Comparison of ENCODE assay signal across 27 cellular contexts in the genomic region with DNA sequence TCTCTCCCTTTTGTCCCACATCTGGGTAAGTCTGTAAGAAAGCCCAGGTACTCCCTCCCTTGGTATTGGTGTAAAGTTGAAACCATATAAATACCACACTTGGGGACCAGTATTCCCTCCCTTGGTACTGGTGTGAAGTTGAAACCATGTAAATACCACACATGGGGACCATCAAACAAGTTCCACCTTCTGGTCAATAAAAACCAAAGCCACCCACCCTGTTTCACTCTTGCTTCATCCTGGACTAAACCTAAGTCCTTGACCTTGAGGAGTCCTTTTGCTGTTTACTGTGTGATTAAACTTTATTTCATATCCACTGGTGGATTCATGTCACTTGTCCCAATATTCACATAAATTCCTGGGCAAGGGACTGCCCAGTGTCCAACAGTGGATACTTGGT. TPM values are rescaled to one million over a fixed set of nuclear protein-coding genes. Genes with fewer than 3 reads are reported as not detected.
A peak's percentile ranks its signal among the peaks of the same experiment; 100 is the strongest.
DNase-seq lines count a peak whose midpoint lies in the region; ATAC-seq, FAIRE-seq and TF ChIP-seq lines count a peak whose summit lies in the region.
"Had no signal": no experiment of that assay in that cellular context is flagged by ENCODE, and none has a peak within 500 bp of the region (broad histone marks: within the 10 kb centered on the region; RNA-seq: fewer than 3 reads in every experiment).

No MANE protein-coding gene starts in this region.

- H3K27ac Mint-ChIP-seq in astrocyte (ENCODE audit: unreplicated experiment), result no peak overlapping the region
- H3K27ac Mint-ChIP-seq: activated naive CD4-positive, alpha-beta T cell treated with anti-CD3 and anti-CD28 coated beads for 36 hours; T-helper 17 cell had no signal

- no peak overlapping the region for H3K4me3 ChIP-seq in astrocyte (ENCODE audit: insufficient read depth, low read depth, low read length)
- no peak overlapping the region for H3K4me3 ChIP-seq in psoas muscle
- H3K4me3 ChIP-seq: esophagus squamous epithelium, prostate gland, SJSA1, smooth muscle cell, upper lobe of left lung had no signal

- peaks cover 94% of the 10 kb centered on the region for H3K79me2 ChIP-seq in astrocyte (ENCODE audit: insufficient read depth, low read length)

- H3K9me3 ChIP-seq in astrocyte (ENCODE audit: insufficient read depth, low read depth, low read length), result no peaks in the 10 kb centered on the region
- H3K9me3 ChIP-seq in psoas muscle, result no peaks in the 10 kb centered on the region
- H3K9me3 ChIP-seq: esophagus squamous epithelium, prostate gland, SJSA1, upper lobe of left lung had no signal

- intact Hi-C loops in psoas muscle (cut with DNase I), result loop anchor here in 1 of 2 donors (5.0 kb wide), 1 partner anchor 34 kb away; no protein-coding TSS in a partner anchor

- H3K9me3 Mint-ChIP-seq in astrocyte (ENCODE audit: unreplicated experiment), result no peaks in the 10 kb centered on the region
- H3K9me3 Mint-ChIP-seq: activated naive CD4-positive, alpha-beta T cell treated with anti-CD3 and anti-CD28 coated beads for 36 hours; neural crest cell had no signal

- peaks cover 7% of the 10 kb centered on the region for H3K36me3 Mint-ChIP-seq in astrocyte (ENCODE audit: low read depth, unreplicated experiment)

- no peak for TF ChIP-seq CTCF in astrocyte (IDR thresholded peaks at IDR 0.05; ENCODE audit: insufficient read depth, low read depth, low read length)
- TF ChIP-seq CTCF in psoas muscle (IDR thresholded peaks at IDR 0.05), result no peak

- no peak overlapping the region for H3K4me2 ChIP-seq in astrocyte (ENCODE audit: low read length)

- H3K4me3 Mint-ChIP-seq in astrocyte (ENCODE audit: unreplicated experiment), result peak overlapping the region; percentile 27
- H3K4me3 Mint-ChIP-seq: activated naive CD4-positive, alpha-beta T cell treated with anti-CD3 and anti-CD28 coated beads for 36 hours; neural crest cell; T-helper 17 cell had no signal

- H3K4me1 Mint-ChIP-seq in astrocyte (ENCODE audit: low read depth, unreplicated experiment), result peaks cover 22% of the 10 kb centered on the region

- H3K27me3 ChIP-seq in astrocyte (ENCODE audit: insufficient read depth, low read length) (no peaks in the 10 kb centered on the region), psoas muscle (ENCODE audit: insufficient read depth in 3 of 3, low read length in 2 of 3) (no peaks in the 10 kb centered on the region)
- H3K27me3 ChIP-seq: esophagus squamous epithelium, SJSA1, upper lobe of left lung had no signal

- H3K27me3 Mint-ChIP-seq in astrocyte (ENCODE audit: low read depth, unreplicated experiment), result no peaks in the 10 kb centered on the region
- H3K27me3 Mint-ChIP-seq: T-helper 17 cell had no signal

- H2AFZ ChIP-seq in astrocyte (ENCODE audit: low read depth, low read length), result no peak overlapping the region

- TF ChIP-seq POLR2A in GM12891 (IDR thresholded peaks at IDR 0.05; ENCODE audit: low read depth, low read length), result no peak
- no peak for TF ChIP-seq POLR2A in H54 (IDR thresholded peaks at IDR 0.05; ENCODE audit: low read depth, low read length)

- H3K27ac ChIP-seq in astrocyte (ENCODE audit: low read depth, low read length) (no peak overlapping the region), psoas muscle (peak overlapping the region; percentile 54)
- H3K27ac ChIP-seq: esophagus squamous epithelium, prostate gland, SJSA1, upper lobe of left lung had no signal

- H3K36me3 ChIP-seq in astrocyte (ENCODE audit: insufficient read depth, low read length), result no peaks in the 10 kb centered on the region
- no peaks in the 10 kb centered on the region for H3K36me3 ChIP-seq in psoas muscle (ENCODE audit: insufficient read depth in 1 of 2, low read depth in 1 of 2)
- H3K36me3 ChIP-seq: esophagus squamous epithelium, prostate gland, SJSA1, upper lobe of left lung had no signal

- H3K4me1 ChIP-seq in astrocyte (ENCODE audit: insufficient read depth, low read length) (no peaks in the 10 kb centered on the region), psoas muscle (peaks cover 44% of the 10 kb centered on the region)
- H3K4me1 ChIP-seq: prostate gland, SJSA1 had no signal

- peaks cover 57% of the 10 kb centered on the region for H4K20me1 ChIP-seq in astrocyte (ENCODE audit: insufficient read depth, low read length)

- H3K9ac ChIP-seq in astrocyte (ENCODE audit: low read length), result no peak overlapping the region

- DNase-seq in GM12891 (ENCODE audit: insufficient read length, low spot score), result no peak
- no peak for DNase-seq in H54 (ENCODE audit: insufficient read length, low spot score)
- DNase-seq in astrocyte (ENCODE audit: low read depth), result no peak
- no peak for DNase-seq in psoas muscle
- DNase-seq in NOMO-1 treated with dmso at 0.1 percent for 144 hours (lab: John Stamatoyannopoulos, UW; ENCODE audit: unreplicated experiment), result no peak
- DNase-seq: activated CD4-positive, alpha-beta T cell treated with anti-CD3 and anti-CD28 coated beads, Interleukin-2, amount 50 U/mL, for 4 hours; activated naive CD4-positive, alpha-beta T cell treated with anti-CD3 and anti-CD28 coated beads for 36 hours; AML-193; aorta; COR-L47; DND-41; esophagus squamous epithelium; GOT3; left cardiac atrium; midbrain; NCI-H1048; NCI-H2029; stimulated activated CD4-positive, alpha-beta T cell treated with anti-CD3 and anti-CD28 coated beads, Interleukin-2, amount 100 ng/mL, for 48 hours; T-helper 17 cell; upper lobe of left lung had no signal

- no peak for ATAC-seq in psoas muscle
- no peak for ATAC-seq in HG03025 (IDR thresholded peaks at IDR 0.05; ENCODE audit: low FRiP score, unreplicated experiment)
- ATAC-seq in HG02885 (IDR thresholded peaks at IDR 0.05; ENCODE audit: poor library complexity, unreplicated experiment), result no peak
- ATAC-seq: left cardiac atrium, Panc1, T-helper 17 cell had no signal

- FAIRE-seq in GM12891 (lab: Jason Lieb, UNC) (peak; percentile 50), H54 (lab: Jason Lieb, UNC) (peak; percentile 20), astrocyte (lab: Jason Lieb, UNC) (no peak)

TF ChIP-seq in GM12891, 5 proteins besides CTCF, POLR2A, EP300 and RAD21:
- TF ChIP-seq POU2F2 (IDR thresholded peaks at IDR 0.05; ENCODE audit: low read depth, low read length) (no peak), SPI1 (IDR thresholded peaks at IDR 0.05; ENCODE audit: low read depth, low read length) (no peak), POLR2AphosphoS5 (IDR thresholded peaks at IDR 0.05; ENCODE audit: low read depth, low read length) (no peak), TAF1 (IDR thresholded peaks at IDR 0.05; ENCODE audit: low read depth, low read length) (no peak), PAX5 (IDR thresholded peaks at IDR 0.05; ENCODE audit: insufficient read depth, low read length, severe bottlenecking) (no peak)

RNA-seq across cellular contexts. Expression of a gene that starts 8.4 kb away (rescaled TPM):
- 59.0 TPM for polyA plus RNA-seq in GM12891 (2012; ENCODE audit: low read depth, missing spikeins)
- total RNA-seq in astrocyte (244 and 341 TPM in 2 replicates), psoas muscle (100 to 1,000 TPM in 2 of 4 donors, 10 to 100 TPM in 2; 38.1 to 205 (median 82.3) TPM)
- polyA plus RNA-seq in psoas muscle, result 100 to 1,000 TPM in 1 of 3 donors, 10 to 100 TPM in 1, 1 to 10 TPM in 1; 6.2 to 262 (median 73.2) TPM

RNA-seq across cellular contexts. Expression of a gene that starts 22.0 kb away (rescaled TPM):
- 2.8 TPM for polyA plus RNA-seq in GM12891 (2012; ENCODE audit: low read depth, missing spikeins)
- total RNA-seq in astrocyte, result 2.2 and 2.4 TPM in 2 replicates
- 1 to 10 TPM; 1.1 to 3.2 (median 2.3) TPM for total RNA-seq in psoas muscle
- polyA plus RNA-seq in psoas muscle, result 1 to 10 TPM in 2 of 3 donors, under 1 TPM in 1; 0.69 to 4.6 (median 3.7) TPM
